ENCODE assay signal across 10 cellular contexts in genomic region chr3:45796902-45797637, GRCh38. TPM values are rescaled to one million over a fixed set of nuclear protein-coding genes. Genes with fewer than 3 reads are reported as not detected.
DNase-seq lines count a peak whose midpoint lies in the region; ATAC-seq and TF ChIP-seq lines count a peak whose summit lies in the region.
"Had no signal": no experiment of that assay in that cellular context is flagged by ENCODE, and none has a peak within 500 bp of the region (broad histone marks: within the 10 kb centered on the region; RNA-seq: fewer than 3 reads in every experiment).

No MANE protein-coding gene starts in this region.

- peak overlapping the region in 3 of 4 donors; percentile 42 to 65 (median 46) for H3K4me3 ChIP-seq in tibial nerve

- no peaks in the 10 kb centered on the region for H3K9me3 Mint-ChIP-seq in activated naive CD4-positive, alpha-beta T cell treated with anti-CD3 and anti-CD28 coated beads, Interleukin-2, amount 50 U/mL, for 24 hours
- H3K9me3 Mint-ChIP-seq in activated naive CD4-positive, alpha-beta T cell treated with anti-CD3 and anti-CD28 coated beads, Interleukin-2, amount 50 U/mL, for 72 hours: no peaks in the 10 kb centered on the region
- H3K9me3 Mint-ChIP-seq in chondrocyte (ENCODE audit: low read depth) (no peaks in the 10 kb centered on the region), naive B cell (no peaks in the 10 kb centered on the region)

- TF ChIP-seq POLR2A in tibial nerve (IDR thresholded peaks at IDR 0.05): no peak

- no peaks in the 10 kb centered on the region for H3K36me3 ChIP-seq in tibial nerve

- no peaks in the 10 kb centered on the region for H3K36me3 Mint-ChIP-seq in activated naive CD4-positive, alpha-beta T cell treated with anti-CD3 and anti-CD28 coated beads, Interleukin-2, amount 50 U/mL, for 24 hours
- peaks cover 0 to 6% of the 10 kb centered on the region in 2 donors for H3K36me3 Mint-ChIP-seq in activated naive CD4-positive, alpha-beta T cell treated with anti-CD3 and anti-CD28 coated beads, Interleukin-2, amount 50 U/mL, for 72 hours
- no peaks in the 10 kb centered on the region for H3K36me3 Mint-ChIP-seq in chondrocyte (ENCODE audit: low read depth)
- H3K36me3 Mint-ChIP-seq in naive B cell: no peaks in the 10 kb centered on the region

- H3K27me3 Mint-ChIP-seq in activated naive CD4-positive, alpha-beta T cell treated with anti-CD3 and anti-CD28 coated beads, Interleukin-2, amount 50 U/mL, for 24 hours: peaks cover 32% of the 10 kb centered on the region
- peaks cover 52% of the 10 kb centered on the region for H3K27me3 Mint-ChIP-seq in chondrocyte (ENCODE audit: low read depth)
- H3K27me3 Mint-ChIP-seq in naive B cell: peaks cover 27 to 53% (median 41%) of the 10 kb centered on the region in 3 donors

- WGBS in tibial nerve, 2 donors: 67 to 70% methylated on average over 13 of the region's 13 CpGs

- H3K4me1 ChIP-seq in tibial nerve: peaks cover 0 to 20% (median 10%) of the 10 kb centered on the region in 4 donors

- no peak for DNase-seq in activated naive CD4-positive, alpha-beta T cell treated with anti-CD3 and anti-CD28 coated beads, Interleukin-2, amount 50 U/mL, for 72 hours (ENCODE audit: low spot score in 2 of 2)
- DNase-seq in chondrocyte (ENCODE audit: low spot score) (no peak), naive B cell (no peak), tibial nerve (ENCODE audit: low spot score in 2 of 2) (no peak), HuH-7 (ENCODE audit: low spot score) (no peak), AG20443 (ENCODE audit: low spot score) (no peak)
- DNase-seq: RPMI8226 had no signal

- TF ChIP-seq CTCF in chondrocyte (IDR thresholded peaks at IDR 0.05) (no peak), tibial nerve (IDR thresholded peaks at IDR 0.05) (no peak)

- no peak for TF ChIP-seq EP300 in tibial nerve (IDR thresholded peaks at IDR 0.05)

- peaks cover 9% of the 10 kb centered on the region for H3K4me1 Mint-ChIP-seq in activated naive CD4-positive, alpha-beta T cell treated with anti-CD3 and anti-CD28 coated beads, Interleukin-2, amount 50 U/mL, for 24 hours
- H3K4me1 Mint-ChIP-seq in chondrocyte (ENCODE audit: low read depth) (peaks cover 3% of the 10 kb centered on the region), naive B cell (peaks cover 13 to 24% (median 22%) of the 10 kb centered on the region in 3 donors)

- H3K27me3 ChIP-seq in tibial nerve: peaks cover 0 to 62% of the 10 kb centered on the region in 2 donors

- peak overlapping the region; percentile 64 for H3K4me3 Mint-ChIP-seq in activated naive CD4-positive, alpha-beta T cell treated with anti-CD3 and anti-CD28 coated beads, Interleukin-2, amount 50 U/mL, for 24 hours
- H3K4me3 Mint-ChIP-seq in chondrocyte (ENCODE audit: unreplicated experiment): peak overlapping the region; percentile 21
- peak overlapping the region; percentile 50 to 90 (median 80) for H3K4me3 Mint-ChIP-seq in naive B cell

- peak overlapping the region in 1 of 4 donors; percentile 55 for H3K27ac ChIP-seq in tibial nerve

- H3K9me3 ChIP-seq in tibial nerve: no peaks in the 10 kb centered on the region

- no peak for ATAC-seq in activated naive CD4-positive, alpha-beta T cell treated with anti-CD3 and anti-CD28 coated beads, Interleukin-2, amount 50 U/mL, for 72 hours
- no peak for ATAC-seq in naive B cell (ENCODE audit: low read depth in 2 of 2)
- no peak for ATAC-seq in GM19452 (IDR thresholded peaks at IDR 0.05; ENCODE audit: unreplicated experiment)

- H3K27ac Mint-ChIP-seq in activated naive CD4-positive, alpha-beta T cell treated with anti-CD3 and anti-CD28 coated beads, Interleukin-2, amount 50 U/mL, for 24 hours: no peak overlapping the region
- H3K27ac Mint-ChIP-seq in activated naive CD4-positive, alpha-beta T cell treated with anti-CD3 and anti-CD28 coated beads, Interleukin-2, amount 50 U/mL, for 72 hours: no peak overlapping the region
- H3K27ac Mint-ChIP-seq in chondrocyte (ENCODE audit: unreplicated experiment) (no peak overlapping the region), naive B cell (no peak overlapping the region)

RNA-seq across cellular contexts. Expression of gene SLC6A20, which starts 0.7 kb away (rescaled TPM):
- not detected for total RNA-seq in activated naive CD4-positive, alpha-beta T cell treated with anti-CD3 and anti-CD28 coated beads, Interleukin-2, amount 50 U/mL, for 72 hours
- total RNA-seq in chondrocyte: not detected in 3 replicates
- polyA plus RNA-seq in naive B cell (ENCODE audit: low read depth in 6 of 6): under 1 TPM in 1 of 6 donors, not detected in 5; 0.93 TPM
- 10 to 100 TPM; 13.4 to 26.1 (median 21.5) TPM for total RNA-seq in tibial nerve
- total RNA-seq: bronchial epithelial cell had no signal

RNA-seq across cellular contexts. Expression of gene LZTFL1, which starts 44.8 kb away (rescaled TPM):
- total RNA-seq in activated naive CD4-positive, alpha-beta T cell treated with anti-CD3 and anti-CD28 coated beads, Interleukin-2, amount 50 U/mL, for 72 hours: 1 to 10 TPM; 2.3 to 4.0 TPM
- total RNA-seq in chondrocyte (15.8 to 20.2 TPM (median 18.1 TPM) in 3 replicates), tibial nerve (10 to 100 TPM; 12.6 to 32.2 (median 21.3) TPM)
- polyA plus RNA-seq in naive B cell (ENCODE audit: low read depth in 6 of 6): 10 to 100 TPM in 5 of 6 donors, 1 to 10 TPM in 1; 3.9 to 15.7 (median 13.9) TPM

Comparison
In these comparisons a context has a peak if more than half of its experiments do, and no peak if none do; other contexts are left out.
1. H3K4me3 Mint-ChIP-seq: peak in every context shown above with its lines; median percentile 80 in naive B cell; 64 in activated naive CD4-positive, alpha-beta T cell treated with anti-CD3 and anti-CD28 coated beads, Interleukin-2, amount 50 U/mL, for 24 hours; 21 in chondrocyte.
2. RNA of gene SLC6A20, which starts 0.7 kb away (total RNA-seq): 13.4 to 26.1 TPM in tibial nerve; not detected in activated naive CD4-positive, alpha-beta T cell treated with anti-CD3 and anti-CD28 coated beads, Interleukin-2, amount 50 U/mL, for 72 hours and not detected in chondrocyte; every median in the first group is over 10 times any median in the second.